In the genomic region with DNA sequence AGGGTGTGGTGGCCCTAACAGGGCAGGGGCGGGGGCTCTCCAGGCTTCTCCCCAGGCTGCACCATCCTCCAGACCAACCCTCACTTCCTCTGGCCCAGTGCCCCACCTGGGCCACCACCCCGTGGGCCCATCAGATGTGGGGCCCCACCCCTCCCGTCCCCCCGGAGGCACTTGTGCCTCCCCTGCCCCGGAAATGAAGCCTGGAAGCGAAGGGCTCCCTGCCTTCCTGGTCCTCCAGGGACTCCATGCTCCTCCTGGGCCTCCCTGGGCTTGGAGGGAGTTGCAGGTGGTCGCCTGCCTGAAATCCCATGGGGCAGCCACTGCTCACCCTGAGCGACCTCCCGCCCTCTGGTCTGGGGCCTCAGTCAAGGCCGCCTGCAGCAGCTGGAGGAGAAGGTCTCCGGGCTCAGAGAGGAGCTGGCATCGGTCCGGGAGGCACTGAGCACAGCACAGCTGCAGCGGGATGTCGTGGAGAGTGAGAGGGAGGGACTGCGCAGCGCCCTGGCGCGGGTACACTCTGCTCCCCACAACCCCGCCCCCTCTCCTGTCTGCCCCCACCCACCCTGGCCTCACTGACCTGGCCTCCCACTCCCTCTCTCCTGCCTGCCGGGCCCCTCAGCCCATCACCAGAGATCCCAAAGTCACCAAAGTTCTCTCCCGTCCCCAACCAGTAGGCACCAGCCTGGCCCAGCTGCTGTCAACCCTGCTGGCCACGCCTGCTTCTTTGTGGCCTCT, we compare ENCODE assay signal across 1 cellular context.
TF ChIP-seq lines count a peak whose summit lies in the region.

No MANE protein-coding gene starts in this region.

TF ChIP-seq in SK-N-SH treated with all-trans-retinoic acid at 6 μM for 48 hours, 23 proteins besides CTCF, POLR2A, EP300 and RAD21 (continued from another document):
- no peak for TF ChIP-seq SNAI2 (CRISPR knock-in tag; IDR thresholded peaks at IDR 0.05)
- TF ChIP-seq, protein P1, sequence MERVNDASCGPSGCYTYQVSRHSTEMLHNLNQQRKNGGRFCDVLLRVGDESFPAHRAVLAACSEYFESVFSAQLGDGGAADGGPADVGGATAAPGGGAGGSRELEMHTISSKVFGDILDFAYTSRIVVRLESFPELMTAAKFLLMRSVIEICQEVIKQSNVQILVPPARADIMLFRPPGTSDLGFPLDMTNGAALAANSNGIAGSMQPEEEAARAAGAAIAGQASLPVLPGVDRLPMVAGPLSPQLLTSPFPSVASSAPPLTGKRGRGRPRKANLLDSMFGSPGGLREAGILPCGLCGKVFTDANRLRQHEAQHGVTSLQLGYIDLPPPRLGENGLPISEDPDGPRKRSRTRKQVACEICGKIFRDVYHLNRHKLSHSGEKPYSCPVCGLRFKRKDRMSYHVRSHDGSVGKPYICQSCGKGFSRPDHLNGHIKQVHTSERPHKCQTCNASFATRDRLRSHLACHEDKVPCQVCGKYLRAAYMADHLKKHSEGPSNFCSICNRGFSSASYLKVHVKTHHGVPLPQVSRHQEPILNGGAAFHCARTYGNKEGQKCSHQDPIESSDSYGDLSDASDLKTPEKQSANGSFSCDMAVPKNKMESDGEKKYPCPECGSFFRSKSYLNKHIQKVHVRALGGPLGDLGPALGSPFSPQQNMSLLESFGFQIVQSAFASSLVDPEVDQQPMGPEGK (CRISPR knock-in tag; IDR thresholded peaks at IDR 0.05; ENCODE audit: borderline replicate concordance): no peak
- TF ChIP-seq TOX (CRISPR knock-in tag; IDR thresholded peaks at IDR 0.05; ENCODE audit: borderline replicate concordance): no peak
- TF ChIP-seq ZFP30 (CRISPR knock-in tag; IDR thresholded peaks at IDR 0.05): no peak
TF ChIP-seq in SK-N-SH treated with all-trans-retinoic acid at 6 μM for 48 hours: peak in this region for 0.
